In the genomic region with DNA sequence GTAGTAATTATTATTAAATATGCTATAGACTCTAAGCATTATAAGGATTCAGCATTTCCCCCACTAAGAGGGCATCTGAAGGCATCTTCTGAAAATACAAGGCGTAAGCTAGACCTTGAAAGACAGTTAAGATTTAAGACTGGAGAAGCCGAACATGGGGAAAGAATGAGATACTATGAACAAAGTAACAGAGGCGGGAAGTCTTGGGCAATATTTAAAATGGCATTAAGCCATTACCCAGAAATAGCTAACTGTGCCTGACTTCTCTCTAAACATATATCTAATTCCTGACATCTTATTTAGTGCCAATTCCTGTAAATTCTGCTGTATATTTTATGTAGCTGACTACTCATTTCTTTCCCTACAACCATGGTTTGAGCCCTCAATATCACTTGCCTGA, we compare ENCODE assay signal across 18 cellular contexts. TPM values are rescaled to one million over a fixed set of nuclear protein-coding genes. Genes with fewer than 3 reads are reported as not detected.
A peak's percentile ranks its signal among the peaks of the same experiment; 100 is the strongest.
DNase-seq lines count a peak whose midpoint lies in the region; ATAC-seq and TF ChIP-seq lines count a peak whose summit lies in the region.
"Had no signal": no experiment of that assay in that cellular context is flagged by ENCODE, and none has a peak within 500 bp of the region (broad histone marks: within the 10 kb centered on the region; RNA-seq: fewer than 3 reads in every experiment).

No MANE protein-coding gene starts in this region.

- DNase-seq in AG10803 (ENCODE audit: low read depth) (peak; percentile 36), choroid plexus epithelial cell (ENCODE audit: low read depth) (peak; percentile 72), lower lobe of right lung (no peak), DMS53 treated with DMSO at 0.1 percent for 48 hours (lab: John Stamatoyannopoulos, UW; ENCODE audit: unreplicated experiment) (no peak), ACHN (no peak)
- no peak for DNase-seq in activated CD4-positive, CD25-positive, alpha-beta regulatory T cell (lab: John Stamatoyannopoulos, UW)
- DNase-seq: activated CD4-positive, alpha-beta T cell treated with anti-CD3 and anti-CD28 coated beads, Interleukin-2, amount 10 ng/mL, durations not matched to agents 24 days and 14 days; activated T-cell treated with anti-CD3 and anti-CD28 coated beads, Interleukin-2, amount 50 U/mL, for 4 hours; amygdala; dermis blood vessel endothelial cell; DMS79; NCI-H2107; stimulated activated naive CD8-positive, alpha-beta T cell treated with anti-CD3 and anti-CD28 coated beads, Interleukin-15, amount 100 ng/mL, for 72 hours had no signal

- in situ Hi-C loops in ACHN (cut with HindIII; ENCODE audit: low pct_ligation_motif_present, low pct_unique_long_range_greater_than_20kb, low sequenced_read_pairs) = no loop called here

- H3K9me3 ChIP-seq in KOPT-K1 (ENCODE audit: insufficient read depth, low read length, poor library complexity, severe bottlenecking) (no peaks in the 10 kb centered on the region), lower lobe of right lung (no peaks in the 10 kb centered on the region)

- H3K36me3 ChIP-seq in KOPT-K1 (ENCODE audit: insufficient read depth, low read length) (peaks cover 46% of the 10 kb centered on the region), lower lobe of right lung (peaks cover 3% of the 10 kb centered on the region)
- H3K36me3 ChIP-seq: neural progenitor cell had no signal

- peaks cover 33% of the 10 kb centered on the region for H3K4me1 ChIP-seq in lower lobe of right lung

- ATAC-seq in lower lobe of right lung (peak; percentile 29 to 74), GM19452 (IDR thresholded peaks at IDR 0.05; ENCODE audit: unreplicated experiment) (no peak)
- ATAC-seq: activated T-cell treated with anti-CD3 and anti-CD28 coated beads, Interleukin-2, amount 50 U/mL, for 4 hours; foreskin keratinocyte had no signal

- intact Hi-C loops in lower lobe of right lung (cut with DNase I) = no loop called here

- H3K27ac ChIP-seq in KOPT-K1 (ENCODE audit: low read depth, low read length, poor library complexity, severe bottlenecking) = peak overlapping the region; percentile 45
- H3K27ac ChIP-seq in lower lobe of right lung = peak overlapping the region; percentile 3
- H3K27ac ChIP-seq: foreskin keratinocyte, neural progenitor cell had no signal

- H3K4me3 ChIP-seq in AG10803 (ENCODE audit: low read length) (no peak overlapping the region), choroid plexus epithelial cell (ENCODE audit: low read depth, low read length) (no peak overlapping the region), lower lobe of right lung (no peak overlapping the region)
- H3K4me3 ChIP-seq: neural progenitor cell, skin epidermis had no signal

- no peak for TF ChIP-seq CTCF in AG10803 (conservative IDR thresholded peaks at IDR 0.05; ENCODE audit: low read length)
- TF ChIP-seq CTCF in choroid plexus epithelial cell (conservative IDR thresholded peaks at IDR 0.05; ENCODE audit: low read depth, low read length) = no peak
- no peak for TF ChIP-seq CTCF in lower lobe of right lung (IDR thresholded peaks at IDR 0.05)

- H3K27me3 ChIP-seq in lower lobe of right lung (ENCODE audit: low read depth) = no peaks in the 10 kb centered on the region
- H3K27me3 ChIP-seq: foreskin keratinocyte, neural progenitor cell had no signal

RNA-seq across cellular contexts. Expression of a gene that starts 20.9 kb away (rescaled TPM):
- total RNA-seq in lower lobe of right lung = 33.1 TPM

Comparison
In these comparisons a context has a peak if more than half of its experiments do, and no peak if none do; other contexts are left out.
1. DNase-seq: peak in AG10803 (single experiment) and choroid plexus epithelial cell (single experiment); none in lower lobe of right lung (single experiment), DMS53 treated with DMSO at 0.1 percent for 48 hours (single experiment), ACHN (single experiment) and activated CD4-positive, CD25-positive, alpha-beta regulatory T cell (0 of 4).